8 cellular contexts compared by ENCODE assay signal in the genomic region with DNA sequence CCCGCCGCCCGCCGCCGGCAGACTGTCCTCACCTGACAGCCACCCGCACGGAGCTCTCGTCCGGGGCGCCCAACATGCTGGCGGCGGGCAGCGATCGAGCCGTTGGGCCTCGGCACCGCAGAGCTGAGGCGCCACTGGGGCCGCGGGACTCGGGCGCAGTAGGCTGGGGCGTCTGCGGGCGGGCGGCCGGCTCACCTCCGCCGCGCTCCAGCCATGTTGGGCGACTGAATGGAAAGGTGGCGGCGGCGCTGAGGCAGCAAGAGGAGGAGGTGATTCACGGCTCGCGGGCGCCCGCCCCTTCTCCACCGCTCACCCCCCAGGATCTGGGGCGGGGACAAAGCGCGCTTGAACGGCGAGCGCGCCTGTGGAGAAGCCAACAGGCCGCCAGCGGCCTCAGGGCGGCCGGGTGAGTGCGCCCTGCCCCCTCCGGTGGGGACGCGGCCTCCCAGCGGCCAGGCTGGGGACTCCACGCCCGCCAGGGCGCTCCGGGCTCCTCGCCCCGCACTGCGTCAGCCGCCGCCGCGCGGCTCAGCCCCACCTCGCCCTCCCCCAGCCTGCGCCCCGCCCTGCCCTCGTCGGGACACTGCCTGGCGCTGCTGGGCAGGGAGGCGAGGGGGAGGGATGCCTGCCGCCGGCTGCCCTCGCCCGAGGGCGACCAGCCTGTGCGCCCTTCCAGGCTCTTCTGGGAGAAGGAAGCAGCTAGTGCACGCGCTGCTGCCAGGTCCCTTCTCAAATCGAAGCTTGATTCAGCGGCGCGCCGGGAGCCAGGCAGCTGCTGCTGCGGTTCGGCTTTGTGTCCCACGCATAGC. TPM values are rescaled to one million over a fixed set of nuclear protein-coding genes. Genes with fewer than 3 reads are reported as not detected.
DNase-seq lines count a peak whose midpoint lies in the region; ATAC-seq and TF ChIP-seq lines count a peak whose summit lies in the region.

A gene with protein sequence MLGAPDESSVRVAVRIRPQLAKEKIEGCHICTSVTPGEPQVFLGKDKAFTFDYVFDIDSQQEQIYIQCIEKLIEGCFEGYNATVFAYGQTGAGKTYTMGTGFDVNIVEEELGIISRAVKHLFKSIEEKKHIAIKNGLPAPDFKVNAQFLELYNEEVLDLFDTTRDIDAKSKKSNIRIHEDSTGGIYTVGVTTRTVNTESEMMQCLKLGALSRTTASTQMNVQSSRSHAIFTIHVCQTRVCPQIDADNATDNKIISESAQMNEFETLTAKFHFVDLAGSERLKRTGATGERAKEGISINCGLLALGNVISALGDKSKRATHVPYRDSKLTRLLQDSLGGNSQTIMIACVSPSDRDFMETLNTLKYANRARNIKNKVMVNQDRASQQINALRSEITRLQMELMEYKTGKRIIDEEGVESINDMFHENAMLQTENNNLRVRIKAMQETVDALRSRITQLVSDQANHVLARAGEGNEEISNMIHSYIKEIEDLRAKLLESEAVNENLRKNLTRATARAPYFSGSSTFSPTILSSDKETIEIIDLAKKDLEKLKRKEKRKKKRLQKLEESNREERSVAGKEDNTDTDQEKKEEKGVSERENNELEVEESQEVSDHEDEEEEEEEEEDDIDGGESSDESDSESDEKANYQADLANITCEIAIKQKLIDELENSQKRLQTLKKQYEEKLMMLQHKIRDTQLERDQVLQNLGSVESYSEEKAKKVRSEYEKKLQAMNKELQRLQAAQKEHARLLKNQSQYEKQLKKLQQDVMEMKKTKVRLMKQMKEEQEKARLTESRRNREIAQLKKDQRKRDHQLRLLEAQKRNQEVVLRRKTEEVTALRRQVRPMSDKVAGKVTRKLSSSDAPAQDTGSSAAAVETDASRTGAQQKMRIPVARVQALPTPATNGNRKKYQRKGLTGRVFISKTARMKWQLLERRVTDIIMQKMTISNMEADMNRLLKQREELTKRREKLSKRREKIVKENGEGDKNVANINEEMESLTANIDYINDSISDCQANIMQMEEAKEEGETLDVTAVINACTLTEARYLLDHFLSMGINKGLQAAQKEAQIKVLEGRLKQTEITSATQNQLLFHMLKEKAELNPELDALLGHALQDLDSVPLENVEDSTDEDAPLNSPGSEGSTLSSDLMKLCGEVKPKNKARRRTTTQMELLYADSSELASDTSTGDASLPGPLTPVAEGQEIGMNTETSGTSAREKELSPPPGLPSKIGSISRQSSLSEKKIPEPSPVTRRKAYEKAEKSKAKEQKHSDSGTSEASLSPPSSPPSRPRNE (N-terminal part only) (minus strand): TSS at position 226 of the 809 bp plus-strand sequence. CDS start 150 bp downstream, at position 76.

- ATAC-seq in gastroesophageal sphincter = peak; percentile 98

- peak; percentile 51 for TF ChIP-seq CTCF in LNCaP clone FGC (IDR thresholded peaks at IDR 0.05; ENCODE audit: control insufficient read depth, extremely low read depth, insufficient read depth)
- peak; percentile 62 to 85 (median 76) for TF ChIP-seq CTCF in gastroesophageal sphincter (IDR thresholded peaks at IDR 0.05)

- no peaks in the 10 kb centered on the region for H3K9me3 ChIP-seq in gastroesophageal sphincter

- peak; percentile 63 to 85 for TF ChIP-seq POLR2A in gastroesophageal sphincter (IDR thresholded peaks at IDR 0.05)

- no peak for TF ChIP-seq EP300 in gastroesophageal sphincter (IDR thresholded peaks at IDR 0.05)

- H3K4me1 ChIP-seq in gastroesophageal sphincter = peaks cover 0 to 21% (median 5%) of the 10 kb centered on the region in 3 donors

- WGBS in gastroesophageal sphincter (ENCODE audit: low coverage in 1 of 2), 2 donors = 0% methylated on average over 7 of the region's 91 CpGs; no CpG with 5 or more reads in 1 of the 2 donors

- H3K36me3 ChIP-seq in gastroesophageal sphincter = no peaks in the 10 kb centered on the region

- peak; percentile 93 for DNase-seq in ELR (ENCODE audit: low read depth)
- DNase-seq in GOT3 (lab: John Stamatoyannopoulos, UW) = peak; percentile 83
- peak; percentile 85 for DNase-seq in LNCaP clone FGC (ENCODE audit: low read depth)
- DNase-seq in SHP77 treated with DMSO at 0.1 percent for 48 hours (lab: John Stamatoyannopoulos, UW) = peak; percentile 78
- peak; percentile 92 for DNase-seq in activated naive CD4-positive, alpha-beta T cell treated with Interleukin-2 at 50 U/mL for 16 hours
- DNase-seq in non-pigmented ciliary epithelial cell (ENCODE audit: low read depth) = peak; percentile 54
- DNase-seq in substantia nigra (lab: John Stamatoyannopoulos, UW) = peak; percentile 26 to 97 (median 83)

- no peaks in the 10 kb centered on the region for H3K27me3 ChIP-seq in gastroesophageal sphincter

- H3K27ac ChIP-seq in gastroesophageal sphincter (peak within 1 kb of the TSS; percentile 71 to 95 (median 91)), substantia nigra (ENCODE audit: low read depth, low read length, poor library complexity, severe bottlenecking) (peak within 1 kb of the TSS; percentile 97)

- H3K4me3 ChIP-seq in LNCaP clone FGC (ENCODE audit: low read depth, low read length) (peak within 1 kb of the TSS; percentile 81), gastroesophageal sphincter (peak within 1 kb of the TSS; percentile 68 to 95)

RNA-seq across cellular contexts. Expression of the gene that starts here (rescaled TPM):
- total RNA-seq in gastroesophageal sphincter = 10 to 100 TPM in 2 of 4 donors, 1 to 10 TPM in 2; 6.7 to 27.2 (median 10.9) TPM

Comparison
In these comparisons a context has a peak if more than half of its experiments do, and no peak if none do; other contexts are left out.
1. Peak in every context shown above with its lines: DNase-seq, ATAC-seq, H3K4me3 ChIP-seq and H3K27ac ChIP-seq.